ENCODE assay signal across 19 cellular contexts in genomic region chr4:38114435-38114834, GRCh38.
A peak's percentile ranks its signal among the peaks of the same experiment; 100 is the strongest.
DNase-seq lines count a peak whose midpoint lies in the region; ATAC-seq and TF ChIP-seq lines count a peak whose summit lies in the region.
"Had no signal": no experiment of that assay in that cellular context is flagged by ENCODE, and none has a peak within 500 bp of the region (broad histone marks: within the 10 kb centered on the region; RNA-seq: fewer than 3 reads in every experiment).

No MANE protein-coding gene starts in this region.

- H3K27me3 ChIP-seq in IMR-90 (ENCODE audit: control insufficient read depth, insufficient read depth, low read length) = no peaks in the 10 kb centered on the region
- H3K27me3 ChIP-seq: brain microvascular endothelial cell, suprapubic skin had no signal

- H3K56ac ChIP-seq in IMR-90 (ENCODE audit: extremely low read depth, insufficient read depth, low read length) = no peak overlapping the region

- no peak overlapping the region for H3K4me3 ChIP-seq in IMR-90 (ENCODE audit: insufficient read depth, low read depth, low read length)
- H3K4me3 ChIP-seq: suprapubic skin had no signal

- H2BK5ac ChIP-seq in IMR-90 (ENCODE audit: low read depth, low read length, poor library complexity, severe bottlenecking) = no peak overlapping the region

- H2BK120ac ChIP-seq in IMR-90 (ENCODE audit: low read depth, low read length) = no peak overlapping the region; the same call in 1 of the 2 replicates

- no peak overlapping the region for H4K5ac ChIP-seq in IMR-90 (ENCODE audit: low read depth, low read length)

- H2AFZ ChIP-seq in IMR-90 (replicated peaks; ENCODE audit: low read length, poor library complexity) = peak overlapping the region; percentile 62

- intact Hi-C loops in IMR-90 (cut with micrococcal nuclease) = no loop called here

- peaks cover 2% of the 10 kb centered on the region for H3K4me1 Mint-ChIP-seq in memory B cell
- no peaks in the 10 kb centered on the region for H3K4me1 Mint-ChIP-seq in stimulated activated effector memory CD8-positive, alpha-beta T cell treated with anti-CD3 and anti-CD28 coated beads, Interleukin-12 subunit alpha, Interleukin-12 subunit beta, amount 100 ng/mL, for 72 hours
- no peaks in the 10 kb centered on the region for H3K4me1 Mint-ChIP-seq in activated CD8-positive, alpha-beta T cell treated with anti-CD3 and anti-CD28 coated beads, Interleukin-2, amount 10 ng/mL, durations not matched to agents 7 days and 5 days (ENCODE audit: low read depth)

- peaks cover 14% of the 10 kb centered on the region for H3K4me1 ChIP-seq in IMR-90 (ENCODE audit: control insufficient read depth, insufficient read depth, low read length)

- peaks cover 5 to 19% of the 10 kb centered on the region in 2 experiments; a peak in 2 of 4 replicates for H3K79me1 ChIP-seq in IMR-90 (ENCODE audit: low read depth in 1 of 2, low read length in 2 of 2)

- H2AK5ac ChIP-seq in IMR-90 (ENCODE audit: low read depth, low read length) = no peak overlapping the region

- H4K20me1 ChIP-seq in IMR-90 (ENCODE audit: insufficient read depth, low read length) = no peaks in the 10 kb centered on the region

- in situ Hi-C loops in IMR-90 (cut with MboI; ENCODE audit: low sequenced_read_pairs) = no loop called here

- H2BK20ac ChIP-seq in IMR-90 (ENCODE audit: low read depth, low read length) = 0 out of 2 replicates have a peak overlapping the region, but pooled peaks have one; percentile 51

- CTCF ChIA-PET in IMR-90 (lab: Yijun Ruan, JAX) = interaction anchor here (0.6 to 0.8 kb wide), 2 partner anchors 46 to 385 kb away, joined by 3 to 5 read pairs; no protein-coding TSS in a partner anchor
- CTCF ChIA-PET in activated CD8-positive, alpha-beta T cell treated with anti-CD3 and anti-CD28 coated beads, Interleukin-2, amount 10 ng/mL, durations not matched to agents 7 days and 5 days (lab: Charles Lee) = interaction anchor here (1.0 to 1.2 kb wide), 2 partner anchors 9 to 13 kb away, joined by 3 read pairs; no protein-coding TSS in a partner anchor

- no peak overlapping the region; the same call in 1 of the 2 replicates for H4K91ac ChIP-seq in IMR-90 (ENCODE audit: insufficient read depth, low read depth, low read length)

- H3K4me2 ChIP-seq in IMR-90 (ENCODE audit: low read depth, low read length) = no peak overlapping the region
- H3K4me2 ChIP-seq: KMS-11 had no signal

- no CpG with 5 or more reads among the region's 4 CpGs for WGBS in IMR-90 (ENCODE audit: extremely low coverage in 2 of 2, insufficient read length in 1 of 2), 2 experiments

- peak overlapping the region; percentile 83 for H3K27ac Mint-ChIP-seq in memory B cell
- peak overlapping the region; percentile 6 for H3K27ac Mint-ChIP-seq in stimulated activated effector memory CD8-positive, alpha-beta T cell treated with anti-CD3 and anti-CD28 coated beads, Interleukin-12 subunit alpha, Interleukin-12 subunit beta, amount 100 ng/mL, for 72 hours
- no peak overlapping the region for H3K27ac Mint-ChIP-seq in activated CD8-positive, alpha-beta T cell treated with anti-CD3 and anti-CD28 coated beads, Interleukin-2, amount 10 ng/mL, durations not matched to agents 7 days and 5 days
- H3K27ac Mint-ChIP-seq: activated CD4-positive, alpha-beta memory T cell treated with anti-CD3 and anti-CD28 coated beads for 36 hours had no signal

- no peaks in the 10 kb centered on the region for H3K27me3 Mint-ChIP-seq in memory B cell
- H3K27me3 Mint-ChIP-seq in activated CD8-positive, alpha-beta T cell treated with anti-CD3 and anti-CD28 coated beads, Interleukin-2, amount 10 ng/mL, durations not matched to agents 7 days and 5 days (ENCODE audit: low read depth) = no peaks in the 10 kb centered on the region
- H3K27me3 Mint-ChIP-seq: activated CD4-positive, alpha-beta memory T cell treated with anti-CD3 and anti-CD28 coated beads for 36 hours; naive B cell had no signal

- H3K9me3 ChIP-seq in IMR-90 (ENCODE audit: control insufficient read depth, insufficient read depth, low read length) = no peaks in the 10 kb centered on the region
- H3K9me3 ChIP-seq: suprapubic skin had no signal

- H4K8ac ChIP-seq in IMR-90 (ENCODE audit: low read depth in 2 of 2, low read length in 2 of 2) = no peak overlapping the region

- POLR2A ChIA-PET in IMR-90 (lab: Charles Lee; ENCODE audit: unreplicated experiment) = interaction anchor here (0.6 kb wide), 1 partner anchor 205 kb away, joined by 5 read pairs; no protein-coding TSS in a partner anchor
- POLR2A ChIA-PET in activated CD8-positive, alpha-beta T cell treated with anti-CD3 and anti-CD28 coated beads, Interleukin-2, amount 10 ng/mL, durations not matched to agents 7 days and 5 days (lab: Charles Lee) = interaction anchor here (0.6 kb wide), 1 partner anchor 131 kb away, joined by 3 read pairs; no protein-coding TSS in a partner anchor

- no peak overlapping the region for H3K4ac ChIP-seq in IMR-90 (ENCODE audit: low read depth, low read length)

- no peak overlapping the region for H3K9ac ChIP-seq in IMR-90 (ENCODE audit: low read depth, low read length)
- H3K9ac ChIP-seq: KMS-11 had no signal

- H3K18ac ChIP-seq in IMR-90 (ENCODE audit: low read depth, low read length) = no peak overlapping the region

- peaks cover 23% of the 10 kb centered on the region for H3K36me3 Mint-ChIP-seq in memory B cell
- H3K36me3 Mint-ChIP-seq in stimulated activated effector memory CD8-positive, alpha-beta T cell treated with anti-CD3 and anti-CD28 coated beads, Interleukin-12 subunit alpha, Interleukin-12 subunit beta, amount 100 ng/mL, for 72 hours = peaks cover 9% of the 10 kb centered on the region
- peaks cover 31% of the 10 kb centered on the region for H3K36me3 Mint-ChIP-seq in activated CD8-positive, alpha-beta T cell treated with anti-CD3 and anti-CD28 coated beads, Interleukin-2, amount 10 ng/mL, durations not matched to agents 7 days and 5 days (ENCODE audit: low read depth)

- no peak overlapping the region for H3K4me3 Mint-ChIP-seq in memory B cell
- no peak overlapping the region for H3K4me3 Mint-ChIP-seq in stimulated activated effector memory CD8-positive, alpha-beta T cell treated with anti-CD3 and anti-CD28 coated beads, Interleukin-12 subunit alpha, Interleukin-12 subunit beta, amount 100 ng/mL, for 72 hours
- H3K4me3 Mint-ChIP-seq in activated CD8-positive, alpha-beta T cell treated with anti-CD3 and anti-CD28 coated beads, Interleukin-2, amount 10 ng/mL, durations not matched to agents 7 days and 5 days = no peak overlapping the region
- H3K4me3 Mint-ChIP-seq: activated CD4-positive, alpha-beta memory T cell treated with anti-CD3 and anti-CD28 coated beads for 36 hours; naive B cell had no signal

- H3K27ac ChIP-seq in IMR-90 (ENCODE audit: insufficient read depth, low read length) = no peak overlapping the region
- H3K27ac ChIP-seq: brain microvascular endothelial cell, epithelial cell of prostate, KMS-11, suprapubic skin had no signal

- no peak for TF ChIP-seq CTCF in IMR-90 (conservative IDR thresholded peaks at IDR 0.05; ENCODE audit: low read depth, low read length)

- H3K9me3 Mint-ChIP-seq in memory B cell = no peaks in the 10 kb centered on the region
- H3K9me3 Mint-ChIP-seq in stimulated activated effector memory CD8-positive, alpha-beta T cell treated with anti-CD3 and anti-CD28 coated beads, Interleukin-12 subunit alpha, Interleukin-12 subunit beta, amount 100 ng/mL, for 72 hours = no peaks in the 10 kb centered on the region
- no peaks in the 10 kb centered on the region for H3K9me3 Mint-ChIP-seq in activated CD8-positive, alpha-beta T cell treated with anti-CD3 and anti-CD28 coated beads, Interleukin-2, amount 10 ng/mL, durations not matched to agents 7 days and 5 days (ENCODE audit: insufficient read depth)
- H3K9me3 Mint-ChIP-seq: activated CD4-positive, alpha-beta memory T cell treated with anti-CD3 and anti-CD28 coated beads for 36 hours had no signal

- no TSS peak for BruUV-seq in IMR-90 (replicated peaks; lab: Mats Ljungman, UMichigan)

- dilution Hi-C loops in IMR-90 (cut with HindIII; ENCODE audit: low sequenced_read_pairs, unreplicated experiment) = no loop called here

- TF ChIP-seq RAD21 in IMR-90 (IDR thresholded peaks at IDR 0.05; ENCODE audit: low read length) = no peak

- peaks cover 2% of the 10 kb centered on the region; the same call in 1 of the 2 replicates for H3K36me3 ChIP-seq in IMR-90 (ENCODE audit: control insufficient read depth, insufficient read depth, low read length)

- TF ChIP-seq POLR2A in IMR-90 (IDR thresholded peaks at IDR 0.05; ENCODE audit: low read depth, low read length) = no peak

- peak; percentile 54 for ATAC-seq in IMR-90 (ENCODE audit: low read depth)
- peak; percentile 55 for ATAC-seq in esophagus mucosa
- ATAC-seq in memory B cell (ENCODE audit: low read depth) = no peak
- no peak for ATAC-seq in stimulated activated effector memory CD8-positive, alpha-beta T cell treated with anti-CD3 and anti-CD28 coated beads, Interleukin-12 subunit alpha, Interleukin-12 subunit beta, amount 100 ng/mL, for 72 hours
- no peak for ATAC-seq in activated CD8-positive, alpha-beta T cell treated with anti-CD3 and anti-CD28 coated beads, Interleukin-2, amount 10 ng/mL, durations not matched to agents 7 days and 5 days
- no peak for ATAC-seq in GM21786 (IDR thresholded peaks at IDR 0.05; ENCODE audit: unreplicated experiment)

- no peak overlapping the region for H2AK9ac ChIP-seq in IMR-90 (replicated peaks; ENCODE audit: low read depth, low read length, poor library complexity)

- H3K23ac ChIP-seq in IMR-90 (ENCODE audit: low read depth, low read length) = no peak overlapping the region

- H2BK15ac ChIP-seq in IMR-90 (ENCODE audit: low read depth, low read length) = 0 out of 3 replicates have a peak overlapping the region, but pooled peaks have one; percentile 31

- no peak overlapping the region for H3K14ac ChIP-seq in IMR-90 (replicated peaks; ENCODE audit: low read depth, low read length)

- peaks cover 17% of the 10 kb centered on the region for H3K9me1 ChIP-seq in IMR-90 (ENCODE audit: insufficient read depth, low read length)

- no peak for DNase-seq in IMR-90
- DNase-seq in memory B cell (ENCODE audit: low spot score in 2 of 2) = no peak
- DNase-seq in stimulated activated effector memory CD8-positive, alpha-beta T cell treated with anti-CD3 and anti-CD28 coated beads, Interleukin-12 subunit alpha, Interleukin-12 subunit beta, amount 100 ng/mL, for 72 hours (ENCODE audit: low spot score in 2 of 2) = no peak
- no peak for DNase-seq in activated CD8-positive, alpha-beta T cell treated with anti-CD3 and anti-CD28 coated beads, Interleukin-2, amount 10 ng/mL, durations not matched to agents 7 days and 5 days
- DNase-seq in middle frontal gyrus (ENCODE audit: extremely low spot score, low spot score) = no peak
- DNase-seq in activated CD8-positive, alpha-beta memory T cell treated with anti-CD3 and anti-CD28 coated beads for 24 hours = no peak
- DNase-seq: activated CD4-positive, alpha-beta memory T cell treated with anti-CD3 and anti-CD28 coated beads for 36 hours; activated gamma-delta T cell; brain microvascular endothelial cell; naive B cell; NCI-H1694; NCI-H774; SHP77; T-helper 9 cell had no signal

TF ChIP-seq in IMR-90, 13 proteins besides CTCF, POLR2A, EP300 and RAD21 (continues in another document):
- TF ChIP-seq BHLHE40 (IDR thresholded peaks at IDR 0.05; ENCODE audit: low read depth, low read length) = no peak
- no peak for TF ChIP-seq CEBPB (IDR thresholded peaks at IDR 0.05; ENCODE audit: low read depth, low read length)
- TF ChIP-seq MAZ (IDR thresholded peaks at IDR 0.05; ENCODE audit: borderline replicate concordance, low read depth, low read length) = no peak
- TF ChIP-seq FOS (IDR thresholded peaks at IDR 0.05; ENCODE audit: low read depth, low read length) = no peak

Comparison
In these comparisons a context has a peak if more than half of its experiments do, and no peak if none do; other contexts are left out.
1. ATAC-seq: peak in IMR-90 (single experiment) and esophagus mucosa (single experiment); none in memory B cell (single experiment), stimulated activated effector memory CD8-positive, alpha-beta T cell treated with anti-CD3 and anti-CD28 coated beads, Interleukin-12 subunit alpha, Interleukin-12 subunit beta, amount 100 ng/mL, for 72 hours (single experiment), activated CD8-positive, alpha-beta T cell treated with anti-CD3 and anti-CD28 coated beads, Interleukin-2, amount 10 ng/mL, durations not matched to agents 7 days and 5 days (single experiment) and GM21786 (single experiment).